ENCODE assay signal across 17 cellular contexts in genomic region chr17:41522301-41523224, GRCh38. TPM values are rescaled to one million over a fixed set of nuclear protein-coding genes. Genes with fewer than 3 reads are reported as not detected.
A peak's percentile ranks its signal among the peaks of the same experiment; 100 is the strongest.
DNase-seq lines count a peak whose midpoint lies in the region; ATAC-seq and TF ChIP-seq lines count a peak whose summit lies in the region.
"Had no signal": no experiment of that assay in that cellular context is flagged by ENCODE, and none has a peak within 500 bp of the region (broad histone marks: within the 10 kb centered on the region; RNA-seq: fewer than 3 reads in every experiment).

No MANE protein-coding gene starts in this region.

- ATAC-seq in Right ventricle myocardium superior (ENCODE audit: poor library complexity) (no peak), heart right ventricle (no peak), lung (ENCODE audit: insufficient read depth, low FRiP score) (peak; percentile 1), GM21737 (IDR thresholded peaks at IDR 0.05; ENCODE audit: unreplicated experiment) (no peak)
- ATAC-seq: activated T-cell treated with anti-CD3 and anti-CD28 coated beads, Interleukin-2, amount 50 U/mL, for 4 hours; T-cell had no signal

- H3K27me3 Mint-ChIP-seq in MCF 10A (ENCODE audit: insufficient read depth, unreplicated experiment) = no peaks in the 10 kb centered on the region
- peaks cover 7% of the 10 kb centered on the region for H3K27me3 Mint-ChIP-seq in chondrocyte (ENCODE audit: low read depth)

- H3K27ac Mint-ChIP-seq in MCF 10A (ENCODE audit: low read depth, unreplicated experiment) (peak overlapping the region; percentile 88), chondrocyte (ENCODE audit: unreplicated experiment) (no peak overlapping the region)
- H3K27ac Mint-ChIP-seq: T-cell had no signal

- WGBS in heart right ventricle, 2 donors = 88 to 90% methylated on average over 12 of the region's 12 CpGs
- 80 to 89% methylated on average over 12 of the region's 12 CpGs for WGBS in lung, 2 donors

- H3K4me3 ChIP-seq in heart right ventricle (no peak overlapping the region), lung (no peak overlapping the region), vagina (no peak overlapping the region)
- H3K4me3 ChIP-seq: thyroid gland had no signal

- DNase-seq in Right ventricle myocardium superior (peak; percentile 29), heart right ventricle (no peak), MCF 10A (ENCODE audit: unreplicated experiment) (peak; percentile 50), lung (ENCODE audit: low spot score) (no peak), vagina (ENCODE audit: extremely low spot score in 2 of 2) (no peak), occipital lobe (lab: John Stamatoyannopoulos, UW) (no peak), chondrocyte (ENCODE audit: low spot score) (no peak)
- DNase-seq: activated T-cell treated with anti-CD3 and anti-CD28 coated beads, Interleukin-2, amount 50 U/mL, for 4 hours; amygdala; effector CD4-positive, alpha-beta T cell; Karpas-422; left cardiac atrium; NCI-H2107; nucleus accumbens; T-cell had no signal

- H3K27me3 ChIP-seq in heart right ventricle (peaks cover 0 to 68% (median 62%) of the 10 kb centered on the region in 7 donors), lung (ENCODE audit: control insufficient read depth, insufficient read depth) (no peaks in the 10 kb centered on the region), vagina (no peaks in the 10 kb centered on the region)

- CTCF ChIA-PET in MCF 10A (lab: Yijun Ruan, JAX) = interaction anchor here (0.6 to 7.6 kb wide), 3 partner anchors 26 to 200 kb away, joined by 3 to 80 read pairs (median 3); no protein-coding TSS in a partner anchor

- no TSS peak for BruUV-seq in MCF 10A (replicated peaks; lab: Mats Ljungman, UMichigan)

- H3K4me3 Mint-ChIP-seq in MCF 10A (ENCODE audit: unreplicated experiment) = no peak overlapping the region
- H3K4me3 Mint-ChIP-seq in chondrocyte (ENCODE audit: unreplicated experiment) = no peak overlapping the region
- H3K4me3 Mint-ChIP-seq: activated T-cell treated with anti-CD3 and anti-CD28 coated beads, Interleukin-2, amount 50 U/mL, for 4 hours; T-cell had no signal

- peaks cover 13% of the 10 kb centered on the region for H3K36me3 Mint-ChIP-seq in MCF 10A (ENCODE audit: insufficient read depth, unreplicated experiment)
- H3K36me3 Mint-ChIP-seq in chondrocyte (ENCODE audit: low read depth) = no peaks in the 10 kb centered on the region
- H3K36me3 Mint-ChIP-seq: T-cell had no signal

- H3K36me3 ChIP-seq in heart right ventricle (no peaks in the 10 kb centered on the region), lung (ENCODE audit: control insufficient read depth in 2 of 2, insufficient read depth in 2 of 2, low read length in 2 of 2) (no peaks in the 10 kb centered on the region), vagina (peaks cover 0 to 5% of the 10 kb centered on the region in 2 donors)
- H3K36me3 ChIP-seq: thyroid gland had no signal

- TF ChIP-seq CTCF in heart right ventricle (IDR thresholded peaks at IDR 0.05) (no peak), MCF 10A (IDR thresholded peaks at IDR 0.05; ENCODE audit: unreplicated experiment) (no peak), lung (IDR thresholded peaks at IDR 0.05; ENCODE audit: control extremely low read depth, extremely low read depth) (no peak), vagina (IDR thresholded peaks at IDR 0.05) (no peak), chondrocyte (IDR thresholded peaks at IDR 0.05) (no peak)

- H3K4me1 Mint-ChIP-seq in MCF 10A (ENCODE audit: insufficient read depth, unreplicated experiment) (peaks cover 48% of the 10 kb centered on the region), chondrocyte (ENCODE audit: low read depth) (peaks cover 13% of the 10 kb centered on the region)

- no peaks in the 10 kb centered on the region for H3K9me3 ChIP-seq in heart right ventricle
- H3K9me3 ChIP-seq in lung (ENCODE audit: control insufficient read depth in 2 of 2, insufficient read depth in 1 of 2, low read length in 1 of 2) = peaks cover 0 to 2% of the 10 kb centered on the region in 2 donors
- H3K9me3 ChIP-seq in vagina = no peaks in the 10 kb centered on the region
- H3K9me3 ChIP-seq: thyroid gland had no signal

- H3K4me1 ChIP-seq in heart right ventricle = peaks cover 0 to 7% (median 0%) of the 10 kb centered on the region in 9 donors
- H3K4me1 ChIP-seq in lung (ENCODE audit: control insufficient read depth in 2 of 2, insufficient read depth in 2 of 2, low read length in 2 of 2) = peaks cover 0 to 3% of the 10 kb centered on the region in 2 donors
- peaks cover 52% of the 10 kb centered on the region for H3K4me1 ChIP-seq in vagina

- no peak for TF ChIP-seq POLR2A in vagina (IDR thresholded peaks at IDR 0.05)

- H3K9me3 Mint-ChIP-seq in MCF 10A (ENCODE audit: unreplicated experiment) = no peaks in the 10 kb centered on the region
- H3K9me3 Mint-ChIP-seq in chondrocyte (ENCODE audit: low read depth) = no peaks in the 10 kb centered on the region
- H3K9me3 Mint-ChIP-seq: activated T-cell treated with anti-CD3 and anti-CD28 coated beads, Interleukin-2, amount 50 U/mL, for 4 hours; T-cell had no signal

- intact Hi-C loops in Right ventricle myocardium superior (cut with DNase I) (no loop called here), heart right ventricle (cut with DNase I) (no loop called here), MCF 10A (cut with micrococcal nuclease) (no loop called here), vagina (cut with DNase I) (no loop called here)

- POLR2A ChIA-PET in MCF 10A (lab: Yijun Ruan, JAX) = interaction anchor here (0.6 to 7.2 kb wide), 8 partner anchors 8 to 385 kb away, joined by 3 to 83 read pairs (median 6); no protein-coding TSS in a partner anchor

- H3K27ac ChIP-seq in heart right ventricle (no peak overlapping the region), lung (ENCODE audit: low read depth in 1 of 2, low read length in 1 of 2) (peak overlapping the region in 1 of 2 donors; percentile 87), vagina (peak overlapping the region; percentile 1)
- H3K27ac ChIP-seq: thyroid gland had no signal

RNA-seq across cellular contexts. Expression of gene KRT15, which starts 3.9 kb away (rescaled TPM):
- total RNA-seq in Right ventricle myocardium superior = not detected
- total RNA-seq in heart right ventricle = under 1 TPM in 1 of 10 donors, not detected in 9; 0.07 TPM
- under 1 TPM in 1 of 2 donors, not detected in 1; 0.22 TPM for polyA plus RNA-seq in heart right ventricle
- 28.8 and 83.4 TPM in 2 replicates for total RNA-seq in MCF 10A (2022)
- 10 to 100 TPM; 20.4 to 51.7 TPM for total RNA-seq in lung
- 10 to 100 TPM; 15.2 to 33.6 TPM for polyA plus RNA-seq in lung
- 931 TPM for total RNA-seq in vagina
- 0.16 TPM for total RNA-seq in occipital lobe
- not detected in 3 replicates for total RNA-seq in chondrocyte
- total RNA-seq: activated T-cell treated with anti-CD3 and anti-CD28 coated beads, Interleukin-2, amount 50 U/mL, for 4 hours had no signal

RNA-seq across cellular contexts. Expression of gene KRT19, which starts 5.5 kb away (rescaled TPM):
- total RNA-seq in Right ventricle myocardium superior (0.46 TPM), heart right ventricle (1 to 10 TPM in 3 of 10 donors, under 1 TPM in 7; 0.37 to 5.7 (median 0.77) TPM), MCF 10A (2022) (0.68 TPM in 1 of 2 replicates, not detected in the other), lung (100 to 1,000 TPM; 495 to 770 TPM), vagina (198 TPM), occipital lobe (11.4 TPM), chondrocyte (1.3 to 1.7 TPM in 2 of 3 replicates, not detected in the other)
- polyA plus RNA-seq in heart right ventricle (1 to 10 TPM; 1.2 to 1.7 TPM), lung (100 to 1,000 TPM; 637 to 811 TPM)

RNA-seq across cellular contexts. Expression of gene KRT13, which starts 17.2 kb away (rescaled TPM):
- total RNA-seq in Right ventricle myocardium superior (not detected), heart right ventricle (not detected), MCF 10A (2022) (not detected in 2 replicates), lung (10 to 100 TPM in 1 of 2 donors, 1 to 10 TPM in 1; 7.9 to 11.6 TPM), vagina (10,968 TPM), occipital lobe (0.78 TPM), chondrocyte (not detected in 3 replicates)
- polyA plus RNA-seq in heart right ventricle (1 to 10 TPM in 1 of 2 donors, not detected in 1; 6.7 TPM), lung (10 to 100 TPM in 1 of 2 donors, 1 to 10 TPM in 1; 4.0 to 16.1 TPM)
- total RNA-seq: activated T-cell treated with anti-CD3 and anti-CD28 coated beads, Interleukin-2, amount 50 U/mL, for 4 hours; left cardiac atrium; T-cell had no signal

RNA-seq across cellular contexts. Expression of gene KRT36, which starts 32.9 kb away (rescaled TPM):
- total RNA-seq in Right ventricle myocardium superior = not detected
- total RNA-seq in heart right ventricle = not detected
- not detected for polyA plus RNA-seq in heart right ventricle
- total RNA-seq in MCF 10A (2022) = not detected in 2 replicates
- not detected for total RNA-seq in lung
- under 1 TPM in 1 of 2 donors, not detected in 1; 0.02 TPM for polyA plus RNA-seq in lung
- not detected for total RNA-seq in vagina
- not detected for total RNA-seq in occipital lobe
- total RNA-seq in chondrocyte = not detected in 3 replicates
- total RNA-seq: activated T-cell treated with anti-CD3 and anti-CD28 coated beads, Interleukin-2, amount 50 U/mL, for 4 hours; left cardiac atrium; T-cell; thyroid gland had no signal

RNA-seq across cellular contexts. Expression of gene KRT35, which starts 41.6 kb away (rescaled TPM):
- total RNA-seq in Right ventricle myocardium superior (not detected), heart right ventricle (not detected), MCF 10A (2022) (not detected in 2 replicates), lung (not detected), vagina (not detected), occipital lobe (not detected), chondrocyte (not detected in 3 replicates)
- polyA plus RNA-seq in heart right ventricle (not detected), lung (not detected)
- total RNA-seq: activated T-cell treated with anti-CD3 and anti-CD28 coated beads, Interleukin-2, amount 50 U/mL, for 4 hours; left cardiac atrium; T-cell; thyroid gland had no signal

Comparison
In these comparisons a context has a peak if more than half of its experiments do, and no peak if none do; other contexts are left out.
1. DNase-seq: peak in Right ventricle myocardium superior (single experiment) and MCF 10A (single experiment); none in heart right ventricle (0 of 2), lung (single experiment), vagina (0 of 2), occipital lobe (single experiment) and chondrocyte (single experiment).
2. RNA of gene KRT15, which starts 3.9 kb away (total RNA-seq): 931 TPM in vagina (single experiment), 28.8 to 83.4 TPM in MCF 10A and 20.4 to 51.7 TPM in lung; 0.16 TPM in occipital lobe (single experiment), not detected in Right ventricle myocardium superior (single experiment), 0.07 TPM in heart right ventricle and not detected in chondrocyte; every median in the first group is over 10 times any median in the second.
3. RNA of gene KRT19, which starts 5.5 kb away (total RNA-seq): 495 to 770 TPM in lung and 198 TPM in vagina (single experiment); 11.4 TPM in occipital lobe (single experiment), 1.3 to 1.7 TPM in chondrocyte, 0.37 to 5.7 TPM in heart right ventricle, 0.68 TPM in MCF 10A and 0.46 TPM in Right ventricle myocardium superior (single experiment); every median in the first group is over 10 times any median in the second.
4. RNA of gene KRT13, which starts 17.2 kb away (total RNA-seq): 10,968 TPM in vagina (single experiment); 7.9 to 11.6 TPM in lung, 0.78 TPM in occipital lobe (single experiment), not detected in Right ventricle myocardium superior (single experiment), not detected in heart right ventricle, not detected in MCF 10A and not detected in chondrocyte; every median in the first group is over 100 times any median in the second.